8 cellular contexts compared by ENCODE assay signal in the genomic region with DNA sequence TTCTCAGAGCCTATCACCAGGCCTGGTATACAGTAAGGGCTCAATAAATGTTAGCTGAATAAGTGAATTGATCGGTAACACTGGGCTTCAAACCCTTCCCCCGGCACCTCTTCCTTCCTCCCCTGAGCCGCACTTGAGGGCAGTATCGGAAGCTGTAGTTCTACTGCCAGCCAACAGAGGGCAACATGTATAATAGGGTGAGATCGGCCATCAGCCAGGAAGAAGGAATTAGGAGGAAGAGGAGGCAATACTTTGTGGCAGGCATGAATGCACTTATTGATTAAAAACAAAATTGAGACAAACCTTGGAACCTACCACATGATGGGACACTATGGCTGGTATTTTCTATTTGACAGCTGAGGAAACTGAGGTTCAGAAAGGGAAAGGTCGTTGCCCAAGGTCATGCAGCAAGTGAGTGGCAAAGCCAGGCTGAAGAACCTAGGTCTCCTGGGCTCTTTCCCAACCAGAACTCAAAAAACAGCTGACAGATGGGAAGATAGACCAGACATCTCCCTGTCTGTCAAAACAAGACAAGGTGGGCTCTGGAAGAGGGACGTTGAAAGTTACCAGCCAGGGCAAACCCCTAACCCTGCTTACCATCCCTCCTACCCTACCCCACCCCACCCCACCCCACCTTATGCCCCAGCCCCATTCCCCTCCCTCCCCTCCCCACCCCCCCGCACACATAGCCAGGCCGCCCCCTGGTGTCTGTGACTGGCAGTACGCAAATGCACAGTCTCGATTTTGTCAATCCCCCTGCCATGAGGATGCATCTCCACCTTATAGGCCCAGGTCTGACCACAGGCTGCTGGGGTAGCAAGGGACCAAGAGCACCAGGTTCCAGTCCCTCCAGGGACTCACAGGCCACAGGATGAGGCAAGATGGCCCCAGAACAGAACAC.
DNase-seq lines count a peak whose midpoint lies in the region; ATAC-seq and TF ChIP-seq lines count a peak whose summit lies in the region.

No MANE protein-coding gene starts in this region.

- no peaks in the 10 kb centered on the region for H3K27me3 Mint-ChIP-seq in activated CD8-positive, alpha-beta T cell treated with anti-CD3 and anti-CD28 coated beads for 36 hours
- peaks cover 7% of the 10 kb centered on the region for H3K27me3 Mint-ChIP-seq in progenitor cell of endocrine pancreas

- peaks cover 5% of the 10 kb centered on the region for H3K36me3 Mint-ChIP-seq in activated CD8-positive, alpha-beta T cell treated with anti-CD3 and anti-CD28 coated beads for 36 hours (ENCODE audit: low read depth)
- H3K36me3 Mint-ChIP-seq in progenitor cell of endocrine pancreas (ENCODE audit: insufficient read depth), result no peaks in the 10 kb centered on the region

- H3K9me3 Mint-ChIP-seq in activated CD8-positive, alpha-beta T cell treated with anti-CD3 and anti-CD28 coated beads for 36 hours, result no peaks in the 10 kb centered on the region
- no peaks in the 10 kb centered on the region for H3K9me3 Mint-ChIP-seq in progenitor cell of endocrine pancreas (ENCODE audit: low read depth)

- peaks cover 59% of the 10 kb centered on the region for H3K4me1 Mint-ChIP-seq in activated CD8-positive, alpha-beta T cell treated with anti-CD3 and anti-CD28 coated beads for 36 hours (ENCODE audit: low read depth)
- no peaks in the 10 kb centered on the region for H3K4me1 Mint-ChIP-seq in progenitor cell of endocrine pancreas (ENCODE audit: low read depth)

- peak overlapping the region; percentile 65 for H3K27ac Mint-ChIP-seq in activated CD8-positive, alpha-beta T cell treated with anti-CD3 and anti-CD28 coated beads for 36 hours
- H3K27ac Mint-ChIP-seq in progenitor cell of endocrine pancreas, result no peak overlapping the region

- peak; percentile 10 for DNase-seq in NCI-H2029 (lab: John Stamatoyannopoulos, UW)
- no peak for DNase-seq in NCI-H2029 treated with DMSO at 0.1 percent for 48 hours (lab: John Stamatoyannopoulos, UW)
- peak; percentile 73 for DNase-seq in NCI-H82 (lab: John Stamatoyannopoulos, UW)
- peak; percentile 72 for DNase-seq in activated CD8-positive, alpha-beta T cell treated with anti-CD3 and anti-CD28 coated beads for 36 hours
- peak; percentile 60 for DNase-seq in epidermal melanocyte (ENCODE audit: insufficient read length, low spot score)
- no peak for DNase-seq in progenitor cell of endocrine pancreas (ENCODE audit: low spot score, unreplicated experiment)

- peak; percentile 85 for TF ChIP-seq CTCF in activated CD8-positive, alpha-beta T cell treated with anti-CD3 and anti-CD28 coated beads for 36 hours (IDR thresholded peaks at IDR 0.05)
- peak; percentile 56 for TF ChIP-seq CTCF in progenitor cell of endocrine pancreas (IDR thresholded peaks at IDR 0.05; ENCODE audit: unreplicated experiment)

- CTCF ChIA-PET in activated CD8-positive, alpha-beta T cell treated with anti-CD3 and anti-CD28 coated beads for 36 hours (lab: Charles Lee), result interaction anchor here (0.7 to 8.6 kb wide), 48 partner anchors 8 to 193 kb away, joined by 3 to 169 read pairs (median 6); a partner anchor contains a TSS

- peak; percentile 45 for ATAC-seq in activated CD8-positive, alpha-beta T cell treated with anti-CD3 and anti-CD28 coated beads for 36 hours
- ATAC-seq in HG03469 (IDR thresholded peaks at IDR 0.05; ENCODE audit: unreplicated experiment) (no peak), HG02610 (IDR thresholded peaks at IDR 0.05; ENCODE audit: unreplicated experiment) (no peak)

- H3K4me3 Mint-ChIP-seq in activated CD8-positive, alpha-beta T cell treated with anti-CD3 and anti-CD28 coated beads for 36 hours, result peak overlapping the region; percentile 22
- no peak overlapping the region for H3K4me3 Mint-ChIP-seq in progenitor cell of endocrine pancreas (ENCODE audit: low read depth)

- intact Hi-C loops in activated CD8-positive, alpha-beta T cell treated with anti-CD3 and anti-CD28 coated beads for 36 hours (cut with micrococcal nuclease), result loop anchor here (10.0 kb wide), 2 partner anchors 113 to 183 kb away; no protein-coding TSS in a partner anchor

- POLR2A ChIA-PET in activated CD8-positive, alpha-beta T cell treated with anti-CD3 and anti-CD28 coated beads for 36 hours (lab: Charles Lee), result interaction anchor here (0.6 to 8.5 kb wide), 28 partner anchors 9 to 115 kb away, joined by 3 to 159 read pairs (median 4); a partner anchor contains a TSS

Comparison
In these comparisons a context has a peak if more than half of its experiments do, and no peak if none do; other contexts are left out.
1. DNase-seq: peak in NCI-H2029 (single experiment), NCI-H82 (single experiment), activated CD8-positive, alpha-beta T cell treated with anti-CD3 and anti-CD28 coated beads for 36 hours (single experiment) and epidermal melanocyte (single experiment); none in NCI-H2029 treated with DMSO at 0.1 percent for 48 hours (single experiment) and progenitor cell of endocrine pancreas (single experiment).